18 cellular contexts compared by ENCODE assay signal in the genomic region with DNA sequence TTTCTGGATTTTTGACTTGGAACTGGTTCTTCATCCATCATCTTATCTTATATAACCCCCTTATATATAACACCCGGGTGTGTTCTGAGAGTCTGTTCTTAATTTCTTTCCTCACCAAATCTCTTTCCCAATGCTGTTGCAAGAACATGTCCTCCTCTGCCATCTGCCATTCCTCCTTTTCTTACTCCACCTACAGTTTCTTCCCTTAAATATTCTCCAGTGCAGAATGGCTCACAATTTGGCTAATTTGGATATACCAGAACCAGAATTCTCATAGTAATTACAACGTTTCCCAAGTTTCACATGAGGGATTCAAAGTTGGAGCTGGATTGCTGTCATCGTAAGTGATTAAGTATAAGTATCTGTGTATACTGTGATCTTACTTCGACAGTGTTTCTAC.
"Had no signal": no experiment of that assay in that cellular context is flagged by ENCODE, and none has a peak within 500 bp of the region (broad histone marks: within the 10 kb centered on the region; RNA-seq: fewer than 3 reads in every experiment).

No MANE protein-coding gene starts in this region.

- ATAC-seq: activated CD4-positive, alpha-beta T cell treated with anti-CD3 and anti-CD28 coated beads for 36 hours; activated naive CD4-positive, alpha-beta T cell treated with anti-CD3 and anti-CD28 coated beads, Interleukin-2, amount 50 U/mL, for 72 hours; heart right ventricle; naive thymus-derived CD8-positive, alpha-beta T cell; upper lobe of right lung had no signal

- H3K9me3 Mint-ChIP-seq: activated B cell treated with CpG ODN at 0.5 μM for 24 hours; activated naive CD4-positive, alpha-beta T cell treated with anti-CD3 and anti-CD28 coated beads, Interleukin-2, amount 50 U/mL, for 72 hours; activated T-helper 1 cell treated with anti-CD3 and anti-CD28 coated beads, Interleukin-12 subunit alpha, Interleukin-12 subunit beta, Interleukin-2, Interleukin-4 antibody, amounts not matched to agents 30 ng/mL and 10 ng/mL and 1 ng/mL, durations not matched to agents 14 hours and 24 hours and 36 hours; naive thymus-derived CD8-positive, alpha-beta T cell had no signal

- H3K9ac ChIP-seq: neural progenitor cell had no signal

- H2AFZ ChIP-seq: neural progenitor cell had no signal

- H3K27me3 ChIP-seq: adrenal gland, heart right ventricle, neural progenitor cell, spleen, upper lobe of right lung had no signal

- H3K27ac Mint-ChIP-seq: activated B cell treated with CpG ODN at 0.5 μM for 24 hours; activated CD4-positive, alpha-beta T cell treated with anti-CD3 and anti-CD28 coated beads for 36 hours; activated naive CD4-positive, alpha-beta T cell treated with anti-CD3 and anti-CD28 coated beads, Interleukin-2, amount 50 U/mL, for 72 hours; activated T-helper 1 cell treated with anti-CD3 and anti-CD28 coated beads, Interleukin-12 subunit alpha, Interleukin-12 subunit beta, Interleukin-2, Interleukin-4 antibody, amounts not matched to agents 30 ng/mL and 10 ng/mL and 1 ng/mL, durations not matched to agents 14 hours and 24 hours and 36 hours; neural progenitor cell had no signal

- DNase-seq: activated B cell treated with CpG ODN at 0.5 μM for 24 hours; activated CD4-positive, alpha-beta T cell treated with anti-CD3 and anti-CD28 coated beads for 36 hours; activated CD4-positive, alpha-beta T cell treated with anti-CD3 and anti-CD28 coated beads, Interleukin-2, amount 50 U/mL, for 48 hours; adrenal gland; cerebellar nuclear complex; cortex of kidney; heart right ventricle; naive thymus-derived CD8-positive, alpha-beta T cell; posterior cingulate gyrus; spleen; stimulated activated CD4-positive, alpha-beta T cell treated with anti-CD3 and anti-CD28 coated beads, Interleukin-4, amount 100 ng/mL, for 1 hour; stimulated activated naive CD4-positive, alpha-beta T cell treated with Interleukin-2 at 50 U/mL for 16 hours; T1000; upper lobe of right lung had no signal

- H3K4me2 ChIP-seq: neural progenitor cell had no signal

- H3K4me3 Mint-ChIP-seq: activated B cell treated with CpG ODN at 0.5 μM for 24 hours; activated CD4-positive, alpha-beta T cell treated with anti-CD3 and anti-CD28 coated beads for 36 hours; activated T-helper 1 cell treated with anti-CD3 and anti-CD28 coated beads, Interleukin-12 subunit alpha, Interleukin-12 subunit beta, Interleukin-2, Interleukin-4 antibody, amounts not matched to agents 30 ng/mL and 10 ng/mL and 1 ng/mL, durations not matched to agents 14 hours and 24 hours and 36 hours; naive thymus-derived CD8-positive, alpha-beta T cell; neural progenitor cell had no signal

- H3K9me3 ChIP-seq: adrenal gland, upper lobe of right lung had no signal

- H3K4me3 ChIP-seq: adrenal gland, heart right ventricle, lung, neural progenitor cell, spleen, upper lobe of right lung had no signal

- H3K27me3 Mint-ChIP-seq: activated B cell treated with CpG ODN at 0.5 μM for 24 hours; activated CD4-positive, alpha-beta T cell treated with anti-CD3 and anti-CD28 coated beads for 36 hours; naive thymus-derived CD8-positive, alpha-beta T cell had no signal

- H3K4me1 Mint-ChIP-seq: naive thymus-derived CD8-positive, alpha-beta T cell had no signal

- H3K27ac ChIP-seq: adrenal gland, heart right ventricle, neural progenitor cell, spleen, upper lobe of right lung had no signal

- H3K4me1 ChIP-seq: adrenal gland, heart right ventricle, spleen, upper lobe of right lung had no signal
